ENCODE assay signal across 18 cellular contexts in genomic region chr6:167384844-167385243, GRCh38. TPM values are rescaled to one million over a fixed set of nuclear protein-coding genes. Genes with fewer than 3 reads are reported as not detected.
"Had no signal": no experiment of that assay in that cellular context is flagged by ENCODE, and none has a peak within 500 bp of the region (broad histone marks: within the 10 kb centered on the region; RNA-seq: fewer than 3 reads in every experiment).

No MANE protein-coding gene starts in this region.

RNA-seq across cellular contexts. Expression of gene TTLL2, which starts 60.0 kb away (rescaled TPM):
- total RNA-seq: activated CD4-positive, alpha-beta memory T cell treated with anti-CD3 and anti-CD28 coated beads, Interleukin-2, amount 10 ng/mL, durations not matched to agents 7 days and 5 days; activated CD4-positive, alpha-beta T cell treated with anti-CD3 and anti-CD28 coated beads for 36 hours; activated CD4-positive, alpha-beta T cell treated with anti-CD3 and anti-CD28 coated beads, Interleukin-2, amount 10 ng/mL, durations not matched to agents 7 days and 5 days; activated CD8-positive, alpha-beta memory T cell treated with anti-CD3 and anti-CD28 coated beads for 36 hours; activated naive CD4-positive, alpha-beta T cell treated with anti-CD3 and anti-CD28 coated beads for 36 hours; activated naive CD4-positive, alpha-beta T cell treated with anti-CD3 and anti-CD28 coated beads, Interleukin-2, amount 50 U/mL, for 72 hours; activated naive CD8-positive, alpha-beta T cell treated with anti-CD3 and anti-CD28 coated beads for 36 hours; activated T-cell treated with anti-CD3 and anti-CD28 coated beads, Interleukin-2, amount 50 U/mL, for 4 hours; activated T-cell treated with anti-CD3 and anti-CD28 coated beads, Interleukin-2, amount 50 U/mL, for 72 hours; activated T-helper 1 cell treated with anti-CD3 and anti-CD28 coated beads, Interleukin-12 subunit alpha, Interleukin-12 subunit beta, Interleukin-2, Interleukin-4 antibody, amounts not matched to agents 30 ng/mL and 10 ng/mL and 1 ng/mL, durations not matched to agents 14 hours and 24 hours and 36 hours; activated T-helper 17 cell treated with anti-CD3 and anti-CD28 coated beads, Interleukin-2, amount 50 U/mL, for 72 hours; adrenal gland; aorta; astrocyte; body of pancreas; breast epithelium; cardiac septum; cerebellum had no signal
- polyA plus RNA-seq: adrenal gland, aorta had no signal
